8 cellular contexts compared by ENCODE assay signal in genomic region chr9:133031496-133031911, GRCh38. TPM values are rescaled to one million over a fixed set of nuclear protein-coding genes. Genes with fewer than 3 reads are reported as not detected.
A peak's percentile ranks its signal among the peaks of the same experiment; 100 is the strongest.
DNase-seq lines count a peak whose midpoint lies in the region; ATAC-seq and TF ChIP-seq lines count a peak whose summit lies in the region.

No MANE protein-coding gene starts in this region.

- no peak for TF ChIP-seq CTCF in GM23338 (conservative IDR thresholded peaks at IDR 0.05; ENCODE audit: low read depth in 2 of 2)
- no peak for TF ChIP-seq CTCF in foreskin fibroblast (IDR thresholded peaks at IDR 0.05; ENCODE audit: low read depth, low read length)

- in situ Hi-C loops in G401 (cut with HindIII; ENCODE audit: low sequenced_read_pairs), result no loop called here

- H3K36me3 Mint-ChIP-seq in GM23338 (ENCODE audit: low read depth), result peaks cover 20% of the 10 kb centered on the region

- peaks cover 10% of the 10 kb centered on the region for H3K27me3 Mint-ChIP-seq in GM23338 (ENCODE audit: insufficient read depth, low read depth, poor library complexity)

- peak overlapping the region; percentile 99 for H3K9ac ChIP-seq in skeletal muscle satellite cell (ENCODE audit: low read depth, low read length)

- H3F3A ChIP-seq in GM23338 (replicated peaks; ENCODE audit: low read depth), result no peaks in the 10 kb centered on the region

- 0 out of 2 replicates have a peak, but pooled peaks cover 3% of the 10 kb centered on the region for H3K9me2 ChIP-seq in GM23338 (ENCODE audit: insufficient read depth)

- peak; percentile 46 for DNase-seq in GM23338 (ENCODE audit: low spot score)
- DNase-seq in SJCRH30, result no peak
- no peak for DNase-seq in foreskin fibroblast
- no peak for DNase-seq in ecto neural progenitor cell (ENCODE audit: low spot score)
- DNase-seq in activated effector memory CD4-positive, alpha-beta T cell treated with anti-CD3 and anti-CD28 coated beads, Interleukin-2, amount 50 U/mL, for 16 hours, result no peak
- no peak for DNase-seq in G401 (ENCODE audit: low spot score)

- peaks cover 14% of the 10 kb centered on the region; the same call in 2 of the 3 replicates for H3K9me3 Mint-ChIP-seq in GM23338

- no peak for ATAC-seq in GM23338
- ATAC-seq in HG03432 (IDR thresholded peaks at IDR 0.05; ENCODE audit: unreplicated experiment), result no peak

- peaks cover 18% of the 10 kb centered on the region for H3K4me1 Mint-ChIP-seq in GM23338

- H3K27me3 ChIP-seq in GM23338 (ENCODE audit: insufficient read depth), result no peaks in the 10 kb centered on the region
- H3K27me3 ChIP-seq in SJCRH30, result no peaks in the 10 kb centered on the region
- no peaks in the 10 kb centered on the region for H3K27me3 ChIP-seq in skeletal muscle satellite cell (ENCODE audit: control insufficient read depth, insufficient read depth, low read length)

- peak overlapping the region; percentile 99 for H3K4me3 Mint-ChIP-seq in GM23338

- H3K27ac ChIP-seq in GM23338 (ENCODE audit: low read depth) (0 out of 2 replicates have a peak overlapping the region, but pooled peaks have one; percentile 75), SJCRH30 (peak overlapping the region; percentile 75; the same call in 1 of the 2 replicates)

- H3K4me1 ChIP-seq in GM23338 (ENCODE audit: insufficient read depth), result peaks cover 9% of the 10 kb centered on the region; the same call in 1 of the 2 replicates
- no peaks in the 10 kb centered on the region for H3K4me1 ChIP-seq in SJCRH30
- peaks cover 9% of the 10 kb centered on the region for H3K4me1 ChIP-seq in skeletal muscle satellite cell (ENCODE audit: control insufficient read depth, insufficient read depth, low read length)

- H3K36me3 ChIP-seq in GM23338 (ENCODE audit: insufficient read depth) (no peaks in the 10 kb centered on the region), SJCRH30 (peaks cover 6% of the 10 kb centered on the region), skeletal muscle satellite cell (ENCODE audit: insufficient read depth, low read length) (peaks cover 7% of the 10 kb centered on the region)

- H3K9me3 ChIP-seq in SJCRH30 (replicated peaks) (no peaks in the 10 kb centered on the region), skeletal muscle satellite cell (replicated peaks; ENCODE audit: low read length) (no peaks in the 10 kb centered on the region)

- peak overlapping the region; percentile 93 for H3K4me2 ChIP-seq in GM23338
- peak overlapping the region; percentile 84 for H3K4me2 ChIP-seq in skeletal muscle satellite cell (ENCODE audit: low read length)

- peak overlapping the region; percentile 99 for H3K27ac Mint-ChIP-seq in GM23338

- H3K4me3 ChIP-seq in GM23338 (peak overlapping the region; percentile 92), SJCRH30 (peak overlapping the region; percentile 75), foreskin fibroblast (ENCODE audit: low read depth in 1 of 2, low read length in 2 of 2) (peak overlapping the region; percentile 58 to 98), skeletal muscle satellite cell (ENCODE audit: low read length) (peak overlapping the region; percentile 97)

- H2AFZ ChIP-seq in GM23338, result peak overlapping the region; percentile 15; the same call in 1 of the 2 replicates

- H3K79me2 ChIP-seq in GM23338 (replicated peaks; ENCODE audit: insufficient read depth), result peaks cover 63% of the 10 kb centered on the region

- H4K20me1 ChIP-seq in GM23338 (replicated peaks; ENCODE audit: insufficient read depth), result peaks cover 31% of the 10 kb centered on the region

TF ChIP-seq in GM23338, 12 proteins besides CTCF, POLR2A, EP300 and RAD21 (continues in another document):
- no peak for TF ChIP-seq ZNF462 (CRISPR knock-in tag; IDR thresholded peaks at IDR 0.05)
- TF ChIP-seq ZNF114 (CRISPR knock-in tag; IDR thresholded peaks at IDR 0.05), result no peak
- no peak for TF ChIP-seq EZH2phosphoT487 (IDR thresholded peaks at IDR 0.05; ENCODE audit: unreplicated experiment)
- TF ChIP-seq ZNF331 (CRISPR knock-in tag; IDR thresholded peaks at IDR 0.05; ENCODE audit: low read depth), result no peak
- no peak for TF ChIP-seq NANOG (IDR thresholded peaks at IDR 0.05; ENCODE audit: borderline replicate concordance)
- TF ChIP-seq EZH2 (IDR thresholded peaks at IDR 0.05; ENCODE audit: low read depth, unreplicated experiment), result no peak
- TF ChIP-seq JUNB (IDR thresholded peaks at IDR 0.05; ENCODE audit: unreplicated experiment), result no peak

RNA-seq across cellular contexts. Expression of gene GTF3C5, which starts 0.7 kb away (rescaled TPM):
- total RNA-seq in GM23338 (2014; rRNA removed; shearing (Covaris generic)), result 78.8 and 81.1 TPM in 2 replicates
- polyA plus RNA-seq in GM23338 (2016; fragmentation: Nextera tagmentation; extraction: Ambion mirVana), result 41.2 and 46.0 TPM in 2 replicates
- total RNA-seq in SJCRH30 (2014; rRNA removed; shearing (Covaris generic)), result 87.6 and 89.5 TPM in 2 replicates
- total RNA-seq in skeletal muscle satellite cell (2012; rRNA removed), result 33.6 and 35.2 TPM in 2 replicates
- 96.1 and 101 TPM in 2 replicates for total RNA-seq in G401 (2014; rRNA removed; shearing (Covaris generic))

RNA-seq across cellular contexts. Expression of gene CEL, which starts 30.3 kb away (rescaled TPM):
- 1.0 and 2.3 TPM in 2 replicates for total RNA-seq in GM23338 (2014; rRNA removed; shearing (Covaris generic))
- 0.26 and 0.27 TPM in 2 replicates for polyA plus RNA-seq in GM23338 (2016; fragmentation: Nextera tagmentation; extraction: Ambion mirVana)
- 0.53 and 0.71 TPM in 2 replicates for total RNA-seq in SJCRH30 (2014; rRNA removed; shearing (Covaris generic))
- total RNA-seq in skeletal muscle satellite cell (2012; rRNA removed), result under 0.01 and 0.25 TPM in 2 replicates
- 0.31 and 0.92 TPM in 2 replicates for total RNA-seq in G401 (2014; rRNA removed; shearing (Covaris generic))

RNA-seq across cellular contexts. Expression of gene GFI1B, which starts 53.0 kb away (rescaled TPM):
- 0.38 and 1.0 TPM in 2 replicates for total RNA-seq in GM23338 (2014; rRNA removed; shearing (Covaris generic))
- 0.28 TPM in 1 of 2 replicates, not detected in the other for polyA plus RNA-seq in GM23338 (2016; fragmentation: Nextera tagmentation; extraction: Ambion mirVana)
- 0.13 and 0.53 TPM in 2 replicates for total RNA-seq in SJCRH30 (2014; rRNA removed; shearing (Covaris generic))
- total RNA-seq in skeletal muscle satellite cell (2012; rRNA removed), result not detected in 2 replicates
- 1.5 TPM in 1 of 2 replicates, not detected in the other for total RNA-seq in G401 (2014; rRNA removed; shearing (Covaris generic))
